1 cellular context compared by ENCODE assay signal in genomic region chr5:129244478-129244877, GRCh38.
TF ChIP-seq lines count a peak whose summit lies in the region.

No MANE protein-coding gene starts in this region.

TF ChIP-seq in IMR-90, 13 proteins besides CTCF, POLR2A, EP300 and RAD21:
- TF ChIP-seq CEBPB (IDR thresholded peaks at IDR 0.05; ENCODE audit: low read depth, low read length): no peak
- TF ChIP-seq MAZ (IDR thresholded peaks at IDR 0.05; ENCODE audit: borderline replicate concordance, low read depth, low read length): no peak
- TF ChIP-seq MXI1 (IDR thresholded peaks at IDR 0.05; ENCODE audit: borderline replicate concordance, low read depth, low read length): no peak
- no peak for TF ChIP-seq CHD1 (IDR thresholded peaks at IDR 0.05; ENCODE audit: low read depth, low read length)
- TF ChIP-seq FOS (IDR thresholded peaks at IDR 0.05; ENCODE audit: low read depth, low read length): no peak
- no peak for TF ChIP-seq BHLHE40 (IDR thresholded peaks at IDR 0.05; ENCODE audit: low read depth, low read length)
- TF ChIP-seq, protein P1, sequence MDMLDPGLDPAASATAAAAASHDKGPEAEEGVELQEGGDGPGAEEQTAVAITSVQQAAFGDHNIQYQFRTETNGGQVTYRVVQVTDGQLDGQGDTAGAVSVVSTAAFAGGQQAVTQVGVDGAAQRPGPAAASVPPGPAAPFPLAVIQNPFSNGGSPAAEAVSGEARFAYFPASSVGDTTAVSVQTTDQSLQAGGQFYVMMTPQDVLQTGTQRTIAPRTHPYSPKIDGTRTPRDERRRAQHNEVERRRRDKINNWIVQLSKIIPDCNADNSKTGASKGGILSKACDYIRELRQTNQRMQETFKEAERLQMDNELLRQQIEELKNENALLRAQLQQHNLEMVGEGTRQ (IDR thresholded peaks at IDR 0.05; ENCODE audit: low read depth, low read length): no peak
- no peak for TF ChIP-seq RCOR1 (IDR thresholded peaks at IDR 0.05; ENCODE audit: insufficient replicate concordance, low read length)
- no peak for TF ChIP-seq NFE2L2 (IDR thresholded peaks at IDR 0.05; ENCODE audit: low read depth, low read length)
- no peak for TF ChIP-seq RFX5 (IDR thresholded peaks at IDR 0.05; ENCODE audit: low read depth, low read length)
- no peak for TF ChIP-seq MAFK (IDR thresholded peaks at IDR 0.05; ENCODE audit: low read depth, low read length)
- TF ChIP-seq ELK1 (IDR thresholded peaks at IDR 0.05; ENCODE audit: borderline replicate concordance, low read depth, low read length): no peak
- no peak for TF ChIP-seq SMC3 (IDR thresholded peaks at IDR 0.05; ENCODE audit: low read depth, low read length)
